8 cellular contexts compared by ENCODE assay signal in genomic region chr2:233976690-233977294, GRCh38. TPM values are rescaled to one million over a fixed set of nuclear protein-coding genes. Genes with fewer than 3 reads are reported as not detected.
DNase-seq lines count a peak whose midpoint lies in the region; ATAC-seq and TF ChIP-seq lines count a peak whose summit lies in the region.

No MANE protein-coding gene starts in this region.

- H3K4me2 ChIP-seq in hepatocyte = no peak overlapping the region

- H3K79me2 ChIP-seq in hepatocyte = no peaks in the 10 kb centered on the region

- TF ChIP-seq POLR2A in NB4 (IDR thresholded peaks at IDR 0.05; ENCODE audit: extremely low read depth, insufficient read length) = no peak

- no peak overlapping the region for H3K27ac ChIP-seq in hepatocyte

- POLR2A ChIA-PET in activated naive CD8-positive, alpha-beta T cell treated with anti-CD3 and anti-CD28 coated beads, Interleukin-2, amount 10 ng/mL, durations not matched to agents 7 days and 5 days (lab: Charles Lee) = no interaction called here
- POLR2A ChIA-PET in WTC11 (lab: Charles Lee) = no interaction called here

- no peaks in the 10 kb centered on the region for H3K9me2 ChIP-seq in hepatocyte (replicated peaks; ENCODE audit: insufficient read depth)

- DNase-seq in activated naive CD8-positive, alpha-beta T cell treated with anti-CD3 and anti-CD28 coated beads, Interleukin-2, amount 10 ng/mL, durations not matched to agents 7 days and 5 days = no peak
- DNase-seq in activated naive CD8-positive, alpha-beta T cell treated with anti-CD3 and anti-CD28 coated beads for 36 hours = no peak
- DNase-seq in NB4 (ENCODE audit: low read depth) = peak; percentile 63
- DNase-seq in WTC11 (ENCODE audit: low spot score) = no peak
- peak; percentile 63 for DNase-seq in hepatocyte (ENCODE audit: low spot score)
- peak in 1 of 2 donors; percentile 23 for DNase-seq in stimulated activated naive CD8-positive, alpha-beta T cell treated with anti-CD3 and anti-CD28 coated beads, Interleukin-15, amount 100 ng/mL, for 72 hours
- no peak for DNase-seq in NCI-H187 treated with DMSO at 0.1 percent for 48 hours (lab: John Stamatoyannopoulos, UW)

- peak; percentile 75 for ATAC-seq in activated naive CD8-positive, alpha-beta T cell treated with anti-CD3 and anti-CD28 coated beads, Interleukin-2, amount 10 ng/mL, durations not matched to agents 7 days and 5 days (ENCODE audit: low read depth)
- ATAC-seq in WTC11 (peak; percentile 73), HG03439 (IDR thresholded peaks at IDR 0.05; ENCODE audit: unreplicated experiment) (no peak)
- ATAC-seq in stimulated activated naive CD8-positive, alpha-beta T cell treated with anti-CD3 and anti-CD28 coated beads, Interleukin-15, amount 100 ng/mL, for 72 hours = peak; percentile 45

- no peaks in the 10 kb centered on the region for H3K36me3 ChIP-seq in hepatocyte (replicated peaks; ENCODE audit: insufficient read depth, low read depth)

- peaks cover 2% of the 10 kb centered on the region for H3K36me3 Mint-ChIP-seq in activated naive CD8-positive, alpha-beta T cell treated with anti-CD3 and anti-CD28 coated beads, Interleukin-2, amount 10 ng/mL, durations not matched to agents 7 days and 5 days
- no peaks in the 10 kb centered on the region for H3K36me3 Mint-ChIP-seq in activated naive CD8-positive, alpha-beta T cell treated with anti-CD3 and anti-CD28 coated beads for 36 hours
- H3K36me3 Mint-ChIP-seq in WTC11 = peaks cover 6% of the 10 kb centered on the region; the same call in 1 of the 2 replicates

- H3K27ac Mint-ChIP-seq in activated naive CD8-positive, alpha-beta T cell treated with anti-CD3 and anti-CD28 coated beads, Interleukin-2, amount 10 ng/mL, durations not matched to agents 7 days and 5 days = no peak overlapping the region
- no peak overlapping the region for H3K27ac Mint-ChIP-seq in activated naive CD8-positive, alpha-beta T cell treated with anti-CD3 and anti-CD28 coated beads for 36 hours
- peak overlapping the region; percentile 11; the same call in 1 of the 2 replicates for H3K27ac Mint-ChIP-seq in WTC11
- no peak overlapping the region for H3K27ac Mint-ChIP-seq in stimulated activated naive CD8-positive, alpha-beta T cell treated with anti-CD3 and anti-CD28 coated beads, Interleukin-15, amount 100 ng/mL, for 72 hours

- no peaks in the 10 kb centered on the region for H3K27me3 ChIP-seq in hepatocyte

- H3K27me3 Mint-ChIP-seq in activated naive CD8-positive, alpha-beta T cell treated with anti-CD3 and anti-CD28 coated beads, Interleukin-2, amount 10 ng/mL, durations not matched to agents 7 days and 5 days = peaks cover 2% of the 10 kb centered on the region
- H3K27me3 Mint-ChIP-seq in activated naive CD8-positive, alpha-beta T cell treated with anti-CD3 and anti-CD28 coated beads for 36 hours = no peaks in the 10 kb centered on the region
- H3K27me3 Mint-ChIP-seq in WTC11 (ENCODE audit: low read depth) = peaks cover 14% of the 10 kb centered on the region
- no peaks in the 10 kb centered on the region for H3K27me3 Mint-ChIP-seq in stimulated activated naive CD8-positive, alpha-beta T cell treated with anti-CD3 and anti-CD28 coated beads, Interleukin-15, amount 100 ng/mL, for 72 hours

- WGBS in hepatocyte (ENCODE audit: low lambda C conversion rate, missing lambda C conversion rate) = 57% methylated on average over 8 of the region's 8 CpGs

- no peak overlapping the region for H3K4me3 Mint-ChIP-seq in activated naive CD8-positive, alpha-beta T cell treated with anti-CD3 and anti-CD28 coated beads, Interleukin-2, amount 10 ng/mL, durations not matched to agents 7 days and 5 days
- no peak overlapping the region for H3K4me3 Mint-ChIP-seq in activated naive CD8-positive, alpha-beta T cell treated with anti-CD3 and anti-CD28 coated beads for 36 hours
- H3K4me3 Mint-ChIP-seq in WTC11 = no peak overlapping the region
- no peak overlapping the region for H3K4me3 Mint-ChIP-seq in stimulated activated naive CD8-positive, alpha-beta T cell treated with anti-CD3 and anti-CD28 coated beads, Interleukin-15, amount 100 ng/mL, for 72 hours

- H3K9me3 ChIP-seq in hepatocyte (ENCODE audit: low read depth) = no peaks in the 10 kb centered on the region

- peak; percentile 26 for TF ChIP-seq CTCF in NB4 (IDR thresholded peaks at IDR 0.05; ENCODE audit: low read depth, low read length)
- TF ChIP-seq CTCF in WTC11 (IDR thresholded peaks at IDR 0.05) = no peak
- TF ChIP-seq CTCF in hepatocyte (IDR thresholded peaks at IDR 0.05; ENCODE audit: poor library complexity) = peak; percentile 60

- H3K4me1 ChIP-seq in hepatocyte (ENCODE audit: insufficient read depth) = no peaks in the 10 kb centered on the region

- CTCF ChIA-PET in WTC11 (lab: Charles Lee) = interaction anchor here (1.0 kb wide), 1 partner anchor 312 kb away, joined by 3 read pairs; no protein-coding TSS in a partner anchor

- no peak overlapping the region for H3K4me3 ChIP-seq in NB4 (ENCODE audit: low read depth, low read length)
- H3K4me3 ChIP-seq in hepatocyte = no peak overlapping the region

- peaks cover 25% of the 10 kb centered on the region for H3K4me1 Mint-ChIP-seq in activated naive CD8-positive, alpha-beta T cell treated with anti-CD3 and anti-CD28 coated beads, Interleukin-2, amount 10 ng/mL, durations not matched to agents 7 days and 5 days
- peaks cover 16% of the 10 kb centered on the region for H3K4me1 Mint-ChIP-seq in activated naive CD8-positive, alpha-beta T cell treated with anti-CD3 and anti-CD28 coated beads for 36 hours
- H3K4me1 Mint-ChIP-seq in WTC11 = peaks cover 12% of the 10 kb centered on the region
- H3K4me1 Mint-ChIP-seq in stimulated activated naive CD8-positive, alpha-beta T cell treated with anti-CD3 and anti-CD28 coated beads, Interleukin-15, amount 100 ng/mL, for 72 hours = peaks cover 49% of the 10 kb centered on the region

- H2AFZ ChIP-seq in hepatocyte = no peak overlapping the region

- no peaks in the 10 kb centered on the region for H4K20me1 ChIP-seq in hepatocyte (ENCODE audit: insufficient read depth, poor library complexity, severe bottlenecking)

- no peaks in the 10 kb centered on the region for H3K9me3 Mint-ChIP-seq in activated naive CD8-positive, alpha-beta T cell treated with anti-CD3 and anti-CD28 coated beads, Interleukin-2, amount 10 ng/mL, durations not matched to agents 7 days and 5 days
- H3K9me3 Mint-ChIP-seq in activated naive CD8-positive, alpha-beta T cell treated with anti-CD3 and anti-CD28 coated beads for 36 hours = no peaks in the 10 kb centered on the region
- no peaks in the 10 kb centered on the region; the same call in 1 of the 2 replicates for H3K9me3 Mint-ChIP-seq in WTC11
- H3K9me3 Mint-ChIP-seq in stimulated activated naive CD8-positive, alpha-beta T cell treated with anti-CD3 and anti-CD28 coated beads, Interleukin-15, amount 100 ng/mL, for 72 hours = no peaks in the 10 kb centered on the region

TF ChIP-seq in WTC11, 78 proteins besides CTCF, POLR2A, EP300 and RAD21 (continues in another document):
- TF ChIP-seq ZNF219 (CRISPR knock-in tag; IDR thresholded peaks at IDR 0.05; ENCODE audit: borderline replicate concordance) (no peak), AR (CRISPR knock-in tag; IDR thresholded peaks at IDR 0.05) (no peak), IRF1 (CRISPR knock-in tag; IDR thresholded peaks at IDR 0.05) (no peak), MXD4 (CRISPR knock-in tag; IDR thresholded peaks at IDR 0.05; ENCODE audit: borderline replicate concordance) (no peak), JUN (CRISPR knock-in tag; IDR thresholded peaks at IDR 0.05) (no peak), ZNF671 (CRISPR knock-in tag; IDR thresholded peaks at IDR 0.05) (no peak), ZNF416 (CRISPR knock-in tag; IDR thresholded peaks at IDR 0.05) (no peak), MYBL2 (CRISPR knock-in tag; IDR thresholded peaks at IDR 0.05) (no peak), PREB (CRISPR knock-in tag; IDR thresholded peaks at IDR 0.05; ENCODE audit: borderline replicate concordance) (no peak)

RNA-seq across cellular contexts. Expression of gene TRPM8, which starts 59.6 kb away (rescaled TPM):
- not detected for total RNA-seq in activated naive CD8-positive, alpha-beta T cell treated with anti-CD3 and anti-CD28 coated beads, Interleukin-2, amount 10 ng/mL, durations not matched to agents 7 days and 5 days
- not detected for total RNA-seq in activated naive CD8-positive, alpha-beta T cell treated with anti-CD3 and anti-CD28 coated beads for 36 hours
- total RNA-seq in WTC11 (2021) = 0.26 TPM in 1 of 3 replicates, not detected in the others
- total RNA-seq in hepatocyte = 0.33 and 0.84 TPM in 2 replicates
- polyA plus RNA-seq in hepatocyte = 0.16 and 0.33 TPM in 2 replicates

Comparison
In these comparisons a context has a peak if more than half of its experiments do, and no peak if none do; other contexts are left out.
1. DNase-seq: peak in NB4 (single experiment) and hepatocyte (single experiment); none in activated naive CD8-positive, alpha-beta T cell treated with anti-CD3 and anti-CD28 coated beads, Interleukin-2, amount 10 ng/mL, durations not matched to agents 7 days and 5 days (single experiment), activated naive CD8-positive, alpha-beta T cell treated with anti-CD3 and anti-CD28 coated beads for 36 hours (single experiment), WTC11 (single experiment) and NCI-H187 treated with DMSO at 0.1 percent for 48 hours (single experiment).